ENCODE assay signal across 1 cellular context in the genomic region with DNA sequence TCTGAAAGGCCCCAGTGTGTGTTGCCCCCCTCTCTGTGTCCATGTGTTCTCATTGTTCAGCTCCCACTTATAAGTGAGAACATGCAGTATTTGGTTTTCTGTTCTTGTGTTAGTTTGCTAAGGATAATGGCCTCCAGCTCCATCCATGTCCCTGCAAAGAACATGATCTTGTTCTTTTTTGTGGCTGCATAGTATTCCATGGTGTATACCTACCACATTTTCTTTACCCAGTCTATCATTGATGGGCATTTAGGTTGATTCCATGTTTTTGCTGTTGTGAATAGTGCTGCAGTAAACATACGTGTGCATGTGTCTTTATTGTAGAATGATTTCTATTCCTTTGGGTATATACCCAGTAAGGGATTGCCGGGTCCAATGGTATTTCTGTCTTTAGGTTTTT. TPM values are rescaled to one million over a fixed set of nuclear protein-coding genes. Genes with fewer than 3 reads are reported as not detected.
"Had no signal": no experiment of that assay in that cellular context is flagged by ENCODE, and none has a peak within 500 bp of the region (broad histone marks: within the 10 kb centered on the region; RNA-seq: fewer than 3 reads in every experiment).

No MANE protein-coding gene starts in this region.

RNA-seq across cellular contexts. Expression of a gene that starts 37.8 kb away (rescaled TPM):
- polyA plus RNA-seq: immature natural killer cell had no signal
